ENCODE assay signal across 15 cellular contexts in the genomic region with DNA sequence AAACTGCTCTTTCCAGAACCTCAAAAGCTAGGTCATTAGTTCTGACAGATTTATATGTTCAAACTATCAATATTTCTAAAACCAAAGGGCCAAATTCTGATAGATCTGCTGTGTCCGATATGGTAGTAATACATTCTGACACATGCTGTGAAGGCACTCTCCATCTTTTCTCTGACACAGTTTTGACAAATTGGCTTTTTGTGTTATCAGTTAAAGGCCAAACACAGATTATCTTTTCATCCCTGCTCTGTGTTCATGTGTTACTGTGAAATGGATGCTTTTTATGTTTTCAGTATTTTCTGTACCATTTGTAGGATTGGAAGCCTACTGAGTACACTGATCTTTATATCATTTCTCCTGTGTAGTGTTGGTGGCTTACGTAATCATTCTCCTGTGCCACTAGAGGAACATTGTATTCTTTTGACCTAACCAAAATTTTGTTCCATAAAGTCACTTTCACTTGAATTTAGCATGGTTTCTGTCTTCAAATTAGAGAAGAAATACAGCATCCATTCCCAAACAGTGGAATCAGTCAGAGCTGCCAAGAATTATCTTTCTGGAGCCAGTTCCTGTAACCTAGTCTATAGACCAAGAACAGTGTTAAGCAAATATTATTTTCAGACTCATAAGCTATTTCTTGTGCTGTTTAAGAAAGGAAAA.
DNase-seq lines count a peak whose midpoint lies in the region; ATAC-seq and TF ChIP-seq lines count a peak whose summit lies in the region.
"Had no signal": no experiment of that assay in that cellular context is flagged by ENCODE, and none has a peak within 500 bp of the region (broad histone marks: within the 10 kb centered on the region; RNA-seq: fewer than 3 reads in every experiment).

No MANE protein-coding gene starts in this region.

- H3K4me3 Mint-ChIP-seq in nephron: no peak overlapping the region
- no peak overlapping the region for H3K4me3 Mint-ChIP-seq in activated T-cell treated with anti-CD3 and anti-CD28 coated beads, Interleukin-2, amount 50 U/mL, for 72 hours
- no peak overlapping the region for H3K4me3 Mint-ChIP-seq in activated CD4-positive, alpha-beta T cell treated with anti-CD3 and anti-CD28 coated beads, Interleukin-2, amount 10 ng/mL, durations not matched to agents 24 days and 14 days

- no peaks in the 10 kb centered on the region for H3K9me3 ChIP-seq in right atrium auricular region

- peaks cover 13% of the 10 kb centered on the region for H3K4me1 Mint-ChIP-seq in nephron
- H3K4me1 Mint-ChIP-seq in activated T-cell treated with anti-CD3 and anti-CD28 coated beads, Interleukin-2, amount 50 U/mL, for 72 hours (ENCODE audit: low read depth): no peaks in the 10 kb centered on the region
- H3K4me1 Mint-ChIP-seq in activated CD4-positive, alpha-beta T cell treated with anti-CD3 and anti-CD28 coated beads, Interleukin-2, amount 10 ng/mL, durations not matched to agents 24 days and 14 days: no peaks in the 10 kb centered on the region

- intact Hi-C loops in Right ventricle myocardium superior (cut with DNase I): no loop called here
- intact Hi-C loops in activated CD4-positive, alpha-beta T cell treated with anti-CD3 and anti-CD28 coated beads, Interleukin-2, amount 10 ng/mL, durations not matched to agents 24 days and 14 days (cut with micrococcal nuclease): no loop called here

- H3K4me3 ChIP-seq in right atrium auricular region: no peak overlapping the region
- H3K4me3 ChIP-seq: GM23248 had no signal

- peak; percentile 78 for ATAC-seq in Right ventricle myocardium superior (ENCODE audit: poor library complexity)
- ATAC-seq in activated T-cell treated with anti-CD3 and anti-CD28 coated beads, Interleukin-2, amount 50 U/mL, for 72 hours (replicated peaks in 1 of 2): no peak

- H3K9me3 Mint-ChIP-seq in nephron: no peaks in the 10 kb centered on the region
- H3K9me3 Mint-ChIP-seq in activated T-cell treated with anti-CD3 and anti-CD28 coated beads, Interleukin-2, amount 50 U/mL, for 72 hours: peaks cover 0 to 2% of the 10 kb centered on the region in 2 donors
- H3K9me3 Mint-ChIP-seq in activated CD4-positive, alpha-beta T cell treated with anti-CD3 and anti-CD28 coated beads, Interleukin-2, amount 10 ng/mL, durations not matched to agents 24 days and 14 days: no peaks in the 10 kb centered on the region

- H3K27ac ChIP-seq in right atrium auricular region: no peak overlapping the region
- H3K27ac ChIP-seq: GM23248, KMS-11 had no signal

- H3K36me3 Mint-ChIP-seq in nephron (ENCODE audit: low read depth): peaks cover 20% of the 10 kb centered on the region
- H3K36me3 Mint-ChIP-seq in activated T-cell treated with anti-CD3 and anti-CD28 coated beads, Interleukin-2, amount 50 U/mL, for 72 hours (ENCODE audit: insufficient read depth in 2 of 2): no peaks in the 10 kb centered on the region
- H3K36me3 Mint-ChIP-seq in activated CD4-positive, alpha-beta T cell treated with anti-CD3 and anti-CD28 coated beads, Interleukin-2, amount 10 ng/mL, durations not matched to agents 24 days and 14 days (ENCODE audit: low read depth): no peaks in the 10 kb centered on the region

- H3K27me3 ChIP-seq in right atrium auricular region: no peaks in the 10 kb centered on the region

- H3K4me1 ChIP-seq in right atrium auricular region: peaks cover 0 to 9% of the 10 kb centered on the region in 2 donors

- DNase-seq in Right ventricle myocardium superior (no peak), right atrium auricular region (ENCODE audit: low spot score) (no peak), fibroblast of peridontal ligament (ENCODE audit: extremely low read depth) (peak; percentile 35), Ammon's horn (ENCODE audit: low spot score) (no peak)
- no peak for DNase-seq in stimulated activated CD4-positive, alpha-beta T cell treated with anti-CD3 and anti-CD28 coated beads, Interleukin-2, amount 100 ng/mL, for 24 hours
- DNase-seq in activated T-cell treated with anti-CD3 and anti-CD28 coated beads, Interleukin-2, amount 50 U/mL, for 72 hours: no peak
- no peak for DNase-seq in activated CD4-positive, alpha-beta T cell treated with anti-CD3 and anti-CD28 coated beads, Interleukin-2, amount 10 ng/mL, durations not matched to agents 24 days and 14 days
- DNase-seq: 8988T, C1 segment of cervical spinal cord, DMS 273 treated with DMSO at 0.1 percent for 48 hours, GM23248, NCI-H1092, NCI-H1694 treated with DMSO at 0.1 percent for 48 hours had no signal

- H3K27me3 Mint-ChIP-seq in nephron (ENCODE audit: low read depth): no peaks in the 10 kb centered on the region
- H3K27me3 Mint-ChIP-seq in activated T-cell treated with anti-CD3 and anti-CD28 coated beads, Interleukin-2, amount 50 U/mL, for 72 hours (ENCODE audit: low read depth): no peaks in the 10 kb centered on the region
- no peaks in the 10 kb centered on the region for H3K27me3 Mint-ChIP-seq in activated CD4-positive, alpha-beta T cell treated with anti-CD3 and anti-CD28 coated beads, Interleukin-2, amount 10 ng/mL, durations not matched to agents 24 days and 14 days

- H3K27ac Mint-ChIP-seq in nephron: peak overlapping the region; percentile 53 to 78 (median 60)
- no peak overlapping the region for H3K27ac Mint-ChIP-seq in activated T-cell treated with anti-CD3 and anti-CD28 coated beads, Interleukin-2, amount 50 U/mL, for 72 hours
- H3K27ac Mint-ChIP-seq in activated CD4-positive, alpha-beta T cell treated with anti-CD3 and anti-CD28 coated beads, Interleukin-2, amount 10 ng/mL, durations not matched to agents 24 days and 14 days: no peak overlapping the region

- TF ChIP-seq CTCF in right atrium auricular region (IDR thresholded peaks at IDR 0.05): no peak
- TF ChIP-seq CTCF in nephron (IDR thresholded peaks at IDR 0.05; ENCODE audit: unreplicated experiment in 3 of 3): no peak

- H3K36me3 ChIP-seq in right atrium auricular region: no peaks in the 10 kb centered on the region

Comparison
In these comparisons a context has a peak if more than half of its experiments do, and no peak if none do; other contexts are left out.
1. H3K27ac Mint-ChIP-seq: peak in nephron (3 of 3); none in activated T-cell treated with anti-CD3 and anti-CD28 coated beads, Interleukin-2, amount 50 U/mL, for 72 hours (single experiment) and activated CD4-positive, alpha-beta T cell treated with anti-CD3 and anti-CD28 coated beads, Interleukin-2, amount 10 ng/mL, durations not matched to agents 24 days and 14 days (single experiment).